ENCODE assay signal across 1 cellular context in genomic region chr17:19372004-19372365, GRCh38.
TF ChIP-seq lines count a peak whose summit lies in the region.

No MANE protein-coding gene starts in this region.

TF ChIP-seq in GM23338, 12 proteins besides CTCF, POLR2A, EP300 and RAD21:
- TF ChIP-seq ZNF114 (CRISPR knock-in tag; IDR thresholded peaks at IDR 0.05) (no peak), POLR2AphosphoS5 (IDR thresholded peaks at IDR 0.05; ENCODE audit: low read depth) (no peak), STAT1 (IDR thresholded peaks at IDR 0.05; ENCODE audit: unreplicated experiment) (no peak), ETS1 (IDR thresholded peaks at IDR 0.05) (no peak), ZNF331 (CRISPR knock-in tag; IDR thresholded peaks at IDR 0.05; ENCODE audit: low read depth) (no peak), JUNB (IDR thresholded peaks at IDR 0.05; ENCODE audit: unreplicated experiment) (no peak), EZH2 (IDR thresholded peaks at IDR 0.05; ENCODE audit: low read depth, unreplicated experiment) (no peak), ZNF462 (CRISPR knock-in tag; IDR thresholded peaks at IDR 0.05) (no peak), NANOG (IDR thresholded peaks at IDR 0.05; ENCODE audit: borderline replicate concordance) (no peak), REST (IDR thresholded peaks at IDR 0.05; ENCODE audit: unreplicated experiment) (no peak)
